In the genomic region with DNA sequence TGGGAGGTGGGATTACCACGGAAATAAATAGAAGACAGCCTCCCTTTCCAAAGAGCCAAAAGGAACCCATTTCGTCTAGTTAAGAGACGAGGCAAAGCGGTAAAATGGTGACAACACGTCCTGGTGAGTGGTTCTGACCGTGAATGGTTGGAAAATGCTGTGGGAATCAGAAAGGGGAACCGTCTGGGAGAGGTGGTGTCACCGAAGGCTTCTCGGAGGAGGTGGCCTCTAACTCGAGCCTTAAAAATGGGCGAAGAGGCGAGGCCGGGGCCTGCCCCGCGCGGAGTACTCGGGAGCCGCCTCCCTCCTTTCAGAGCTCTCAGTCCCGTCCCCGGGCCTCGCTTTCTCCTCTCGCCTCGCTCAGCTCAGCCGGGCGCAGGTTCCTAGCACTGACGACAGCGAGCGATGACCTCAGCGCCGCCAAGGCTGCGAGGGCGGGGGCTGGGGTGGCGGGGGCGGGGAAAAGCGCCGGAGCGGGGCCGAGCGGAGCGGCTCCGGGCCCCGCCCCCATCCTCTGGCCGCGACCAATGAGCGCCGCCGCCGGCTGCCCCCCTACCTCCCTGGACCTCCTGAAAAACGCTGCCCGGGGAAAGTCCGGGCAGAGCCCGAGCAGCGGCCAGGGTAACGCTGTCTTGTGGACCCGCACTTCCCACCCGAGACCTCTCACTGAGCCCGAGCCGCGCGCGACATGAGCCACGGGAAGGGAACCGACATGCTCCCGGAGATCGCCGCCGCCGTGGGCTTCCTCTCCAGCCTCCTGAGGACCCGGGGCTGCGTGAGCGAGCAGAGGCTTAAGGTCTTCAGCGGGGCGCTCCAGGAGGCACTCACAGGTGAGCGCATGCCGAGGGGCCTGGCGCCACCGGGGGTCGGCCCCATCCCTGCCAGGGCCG, we compare ENCODE assay signal across 8 cellular contexts. TPM values are rescaled to one million over a fixed set of nuclear protein-coding genes. Genes with fewer than 3 reads are reported as not detected.
DNase-seq lines count a peak whose midpoint lies in the region; TF ChIP-seq lines count a peak whose summit lies in the region.

A gene with protein sequence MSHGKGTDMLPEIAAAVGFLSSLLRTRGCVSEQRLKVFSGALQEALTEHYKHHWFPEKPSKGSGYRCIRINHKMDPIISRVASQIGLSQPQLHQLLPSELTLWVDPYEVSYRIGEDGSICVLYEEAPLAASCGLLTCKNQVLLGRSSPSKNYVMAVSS (plus strand): TSS at position 601 of the 890 bp plus-strand sequence. CDS start 88 bp downstream, at position 689.

- peak within 1 kb of the TSS; percentile 92 to 99 (median 98) for H3K4me3 Mint-ChIP-seq in CD8-positive, alpha-beta memory T cell

- H3K36me3 ChIP-seq in CD8-positive, alpha-beta memory T cell (ENCODE audit: insufficient read depth, low read length) = peaks cover 32% of the 10 kb centered on the region

- peaks cover 0 to 14% of the 10 kb centered on the region in 2 donors for H3K27me3 Mint-ChIP-seq in CD8-positive, alpha-beta memory T cell

- peaks cover 40% of the 10 kb centered on the region for H3K4me1 ChIP-seq in CD8-positive, alpha-beta memory T cell (ENCODE audit: insufficient read depth, low read length)

- POLR2A ChIA-PET in CD8-positive, alpha-beta memory T cell (lab: Charles Lee) = interaction anchor here (0.6 to 9.2 kb wide), 8 partner anchors 12 to 460 kb away, joined by 3 to 261 read pairs (median 8); a partner anchor contains a TSS
- POLR2A ChIA-PET in activated CD8-positive, alpha-beta memory T cell treated with anti-CD3 and anti-CD28 coated beads for 36 hours (lab: Charles Lee) = interaction anchor here (1.0 to 8.8 kb wide), 5 partner anchors 9 to 460 kb away, joined by 4 to 103 read pairs (median 12); a partner anchor contains a TSS

- peaks cover 57 to 65% (median 59%) of the 10 kb centered on the region in 3 donors for H3K4me1 Mint-ChIP-seq in CD8-positive, alpha-beta memory T cell

- no peaks in the 10 kb centered on the region for H3K9me3 Mint-ChIP-seq in CD8-positive, alpha-beta memory T cell

- DNase-seq in CD8-positive, alpha-beta memory T cell = peak; percentile 89 to 95 (median 90)
- DNase-seq in GM20000 (ENCODE audit: low spot score) = peak; percentile 93
- peak; percentile 93 for DNase-seq in HT-29 (ENCODE audit: low spot score)
- peak; percentile 57 for DNase-seq in NK-92 (lab: John Stamatoyannopoulos, UW; ENCODE audit: unreplicated experiment)
- DNase-seq in effector CD8-positive, alpha-beta T cell (lab: John Stamatoyannopoulos, UW) = peak; percentile 96
- DNase-seq in lung microvascular endothelial cell (ENCODE audit: low read depth in 2 of 2) = peak; percentile 89 to 94
- DNase-seq in stimulated activated CD4-positive, alpha-beta T cell treated with anti-CD3 and anti-CD28 coated beads, TNF-alpha, amount 100 ng/mL, for 48 hours (ENCODE audit: low read depth in 3 of 3) = peak; percentile 84 to 88 (median 88)

- H3K4me3 ChIP-seq in CD8-positive, alpha-beta memory T cell (ENCODE audit: low read length) = peak within 1 kb of the TSS; percentile 92

- no peaks in the 10 kb centered on the region for H3K27me3 ChIP-seq in CD8-positive, alpha-beta memory T cell (ENCODE audit: insufficient read depth, low read length, poor library complexity, severe bottlenecking)

- no peak for TF ChIP-seq CTCF in GM20000 (IDR thresholded peaks at IDR 0.05; ENCODE audit: extremely low read depth, missing control alignments)

- H3K27ac ChIP-seq in CD8-positive, alpha-beta memory T cell (ENCODE audit: low read depth, low read length) = peak within 1 kb of the TSS; percentile 98

- peaks cover 22 to 47% (median 31%) of the 10 kb centered on the region in 3 donors for H3K36me3 Mint-ChIP-seq in CD8-positive, alpha-beta memory T cell

- no peaks in the 10 kb centered on the region for H3K9me3 ChIP-seq in CD8-positive, alpha-beta memory T cell (ENCODE audit: low read length)

- H3K27ac Mint-ChIP-seq in CD8-positive, alpha-beta memory T cell = peak within 1 kb of the TSS; percentile 98 to 100 (median 99)

- CTCF ChIA-PET in CD8-positive, alpha-beta memory T cell (lab: Charles Lee) = interaction anchor here (0.8 to 9.0 kb wide), 9 partner anchors 10 to 40 kb away, joined by 3 to 116 read pairs (median 67); no protein-coding TSS in a partner anchor
- CTCF ChIA-PET in activated CD8-positive, alpha-beta memory T cell treated with anti-CD3 and anti-CD28 coated beads for 36 hours (lab: Charles Lee) = interaction anchor here (3.4 to 9.4 kb wide), 4 partner anchors 18 to 35 kb away, joined by 16 to 125 read pairs (median 76); no protein-coding TSS in a partner anchor

RNA-seq across cellular contexts. Expression of the gene that starts here (rescaled TPM):
- 100 to 1,000 TPM in 1 of 2 experiments, 10 to 100 TPM in 1; 97.8 to 102 TPM for total RNA-seq in CD8-positive, alpha-beta memory T cell
- 138 TPM for polyA plus RNA-seq in CD8-positive, alpha-beta memory T cell
- 103 and 116 TPM in 2 replicates for total RNA-seq in HT-29 (2014; rRNA removed; shearing (Covaris generic))
- 10 to 100 TPM; 95.3 to 99.6 TPM for total RNA-seq in activated CD8-positive, alpha-beta memory T cell treated with anti-CD3 and anti-CD28 coated beads for 36 hours
- 22.4 TPM in 2 replicates for total RNA-seq in lung microvascular endothelial cell

Comparison
In these comparisons a context has a peak if more than half of its experiments do, and no peak if none do; other contexts are left out.
1. Peak in every context shown above with its lines: DNase-seq, H3K4me3 ChIP-seq and H3K27ac ChIP-seq.